14 cellular contexts compared by ENCODE assay signal in genomic region chr6:169786349-169786748, GRCh38. TPM values are rescaled to one million over a fixed set of nuclear protein-coding genes. Genes with fewer than 3 reads are reported as not detected.
DNase-seq lines count a peak whose midpoint lies in the region; ATAC-seq and TF ChIP-seq lines count a peak whose summit lies in the region.
"Had no signal": no experiment of that assay in that cellular context is flagged by ENCODE, and none has a peak within 500 bp of the region (broad histone marks: within the 10 kb centered on the region; RNA-seq: fewer than 3 reads in every experiment).

No MANE protein-coding gene starts in this region.

- peaks cover 19% of the 10 kb centered on the region in 2 experiments for H3K4me1 Mint-ChIP-seq in H9
- peaks cover 9% of the 10 kb centered on the region for H3K4me1 Mint-ChIP-seq in endodermal cell

- intact Hi-C loops in upper lobe of right lung (cut with DNase I), result no loop called here

- H4K20me1 ChIP-seq in H9 (ENCODE audit: control insufficient read depth, insufficient read depth, insufficient read length) (no peaks in the 10 kb centered on the region), osteoblast (ENCODE audit: insufficient read depth, low read length) (no peaks in the 10 kb centered on the region)

- H3K14ac ChIP-seq in H9 (ENCODE audit: insufficient read depth, low read length), result no peak overlapping the region

- H2BK120ac ChIP-seq in H9 (ENCODE audit: low read depth, low read length, poor library complexity, severe bottlenecking), result no peak overlapping the region

- H3K56ac ChIP-seq in H9 (ENCODE audit: insufficient read length, low read depth, low read length), result no peak overlapping the region

- peak; percentile 15 for DNase-seq in H9
- DNase-seq in endodermal cell, result peak; percentile 24
- peak; percentile 55 for DNase-seq in osteoblast (ENCODE audit: insufficient read length, low spot score, missing footprints)
- DNase-seq in upper lobe of right lung, result peak; percentile 10
- DNase-seq in ureter (ENCODE audit: low spot score), result no peak
- no peak for DNase-seq in NK-92 (lab: John Stamatoyannopoulos, UW; ENCODE audit: unreplicated experiment)
- DNase-seq in NCI-H1105 (lab: John Stamatoyannopoulos, UW), result no peak
- DNase-seq: C1 segment of cervical spinal cord, Calu3, DMS 273 treated with DMSO at 0.1 percent for 48 hours, HCEC 1CT, HFFc6 had no signal

- H3K4me3 Mint-ChIP-seq in H9, result no peak overlapping the region
- H3K4me3 Mint-ChIP-seq in endodermal cell, result no peak overlapping the region
- H3K4me3 Mint-ChIP-seq: B cell; CD4-positive, alpha-beta T cell; HFFc6 had no signal

- H3K36me3 ChIP-seq in endodermal cell (ENCODE audit: control insufficient read depth, insufficient read depth, low read length) (no peaks in the 10 kb centered on the region), osteoblast (ENCODE audit: insufficient read depth, low read length) (no peaks in the 10 kb centered on the region), upper lobe of right lung (no peaks in the 10 kb centered on the region)

- no peak overlapping the region for H4K8ac ChIP-seq in H9 (replicated peaks; ENCODE audit: insufficient read length, low read depth, low read length)

- H3K27me3 Mint-ChIP-seq in H9 (ENCODE audit: low read depth) (peaks cover 33% of the 10 kb centered on the region), endodermal cell (ENCODE audit: insufficient read depth) (peaks cover 20% of the 10 kb centered on the region)

- peaks cover 0 to 4% of the 10 kb centered on the region in 2 experiments; a peak in 1 of 5 replicates for H3K9me3 Mint-ChIP-seq in H9
- H3K9me3 Mint-ChIP-seq in endodermal cell, result peaks cover 2% of the 10 kb centered on the region
- H3K9me3 Mint-ChIP-seq: CD4-positive, alpha-beta T cell; HFFc6 had no signal

- H4K91ac ChIP-seq in H9 (ENCODE audit: insufficient read length, low read depth, low read length), result no peak overlapping the region

- peaks cover 8 to 17% (median 11%) of the 10 kb centered on the region in 3 experiments for H3K36me3 Mint-ChIP-seq in H9 (ENCODE audit: insufficient read depth in 1 of 3, low read depth in 3 of 3)
- H3K36me3 Mint-ChIP-seq in endodermal cell (ENCODE audit: low read depth), result peaks cover 14% of the 10 kb centered on the region

- no peak overlapping the region for H3K4ac ChIP-seq in H9 (ENCODE audit: low read depth, low read length)

- H2BK20ac ChIP-seq in H9 (ENCODE audit: low read depth, low read length, poor library complexity, severe bottlenecking), result no peak overlapping the region

- H3K9me3 ChIP-seq in H9 (ENCODE audit: control insufficient read depth, low read depth, low read length) (no peaks in the 10 kb centered on the region), endodermal cell (ENCODE audit: control insufficient read depth, low read length) (no peaks in the 10 kb centered on the region), osteoblast (ENCODE audit: low read depth, low read length) (no peaks in the 10 kb centered on the region), upper lobe of right lung (no peaks in the 10 kb centered on the region)

- no peak overlapping the region for H2BK15ac ChIP-seq in H9 (ENCODE audit: low read depth, low read length)

- no peak overlapping the region for H3T11ph ChIP-seq in H9 (ENCODE audit: low read length)

- H3K4me1 ChIP-seq in H9 (ENCODE audit: insufficient read depth, low read length) (no peaks in the 10 kb centered on the region), endodermal cell (ENCODE audit: control insufficient read depth, insufficient read depth, low read length) (peaks cover 4% of the 10 kb centered on the region), osteoblast (ENCODE audit: insufficient read depth, low read length) (peaks cover 6% of the 10 kb centered on the region), upper lobe of right lung (peaks cover 16% of the 10 kb centered on the region)

- H3K4me3 ChIP-seq in endodermal cell (ENCODE audit: low read length), result no peak overlapping the region
- no peak overlapping the region for H3K4me3 ChIP-seq in osteoblast (ENCODE audit: insufficient read depth, low read length)
- no peak overlapping the region for H3K4me3 ChIP-seq in upper lobe of right lung

- WGBS in H9 (ENCODE audit: extremely low coverage, insufficient read length, low lambda C conversion rate), result no CpG with 5 or more reads among the region's 5 CpGs
- 90 to 98% methylated on average over 5 of the region's 5 CpGs for WGBS in endodermal cell (ENCODE audit: insufficient coverage in 1 of 2, insufficient read length in 1 of 2), 2 experiments

- no peaks in the 10 kb centered on the region for H3K79me2 ChIP-seq in H9 (ENCODE audit: insufficient read depth, low read length)
- H3K79me2 ChIP-seq in osteoblast (ENCODE audit: insufficient read depth, low read length), result no peaks in the 10 kb centered on the region

- H3K18ac ChIP-seq in H9 (ENCODE audit: insufficient read length, low read depth, low read length), result no peak overlapping the region

- H2BK12ac ChIP-seq in H9 (ENCODE audit: insufficient read length, low read depth, low read length), result no peak overlapping the region

- H3K27ac ChIP-seq in H9 (ENCODE audit: insufficient read length, low read depth, low read length), result no peak overlapping the region
- no peak overlapping the region for H3K27ac ChIP-seq in endodermal cell (ENCODE audit: low read depth, low read length)
- H3K27ac ChIP-seq in osteoblast (ENCODE audit: low read depth, low read length), result no peak overlapping the region
- no peak overlapping the region for H3K27ac ChIP-seq in upper lobe of right lung

- no peak overlapping the region for H2AFZ ChIP-seq in H9 (ENCODE audit: low read length)
- no peak overlapping the region for H2AFZ ChIP-seq in osteoblast (ENCODE audit: low read length)

- no peak overlapping the region for H3K27ac Mint-ChIP-seq in H9
- H3K27ac Mint-ChIP-seq in endodermal cell, result no peak overlapping the region
- H3K27ac Mint-ChIP-seq: B cell; CD4-positive, alpha-beta T cell; HFFc6 had no signal

- H3K23me2 ChIP-seq in H9 (ENCODE audit: insufficient read length, low read depth, low read length, poor library complexity, severe bottlenecking), result peaks cover 4% of the 10 kb centered on the region

- no peak overlapping the region for H3K23ac ChIP-seq in H9 (ENCODE audit: insufficient read length, low read depth, low read length)

- H3K79me1 ChIP-seq in H9 (ENCODE audit: insufficient read depth, low read depth, low read length, poor library complexity, severe bottlenecking), result no peaks in the 10 kb centered on the region

- no peak overlapping the region for H2AK5ac ChIP-seq in H9 (ENCODE audit: insufficient read length, low read length)

- H2BK5ac ChIP-seq in H9 (ENCODE audit: insufficient read length, low read length), result no peak overlapping the region

- TF ChIP-seq CTCF in H9 (conservative IDR thresholded peaks at IDR 0.05), result no peak
- no peak for TF ChIP-seq CTCF in endodermal cell (conservative IDR thresholded peaks at IDR 0.05)
- TF ChIP-seq CTCF in osteoblast (IDR thresholded peaks at IDR 0.05; ENCODE audit: extremely low read depth, low read depth, low read length), result no peak
- no peak for TF ChIP-seq CTCF in upper lobe of right lung (IDR thresholded peaks at IDR 0.05)

- no peak overlapping the region for H4K5ac ChIP-seq in H9 (ENCODE audit: insufficient read length, low read depth, low read length)

- H3K4me2 ChIP-seq in H9 (ENCODE audit: insufficient read depth, insufficient read length, low read length) (no peak overlapping the region), osteoblast (ENCODE audit: insufficient read depth, low read length) (no peak overlapping the region)

- ATAC-seq in upper lobe of right lung, result no peak

- H3K9ac ChIP-seq in H9 (ENCODE audit: extremely low read depth, insufficient read length, low read length) (no peak overlapping the region), endodermal cell (ENCODE audit: extremely low read depth, low read length, poor library complexity, severe bottlenecking) (no peak overlapping the region)

- H3K27me3 ChIP-seq in H9 (ENCODE audit: insufficient read depth, low read length) (peaks cover 3% of the 10 kb centered on the region; the same call in 1 of the 2 replicates), endodermal cell (ENCODE audit: control insufficient read depth, insufficient read depth, low read length, poor library complexity, severe bottlenecking) (peaks cover 6% of the 10 kb centered on the region), osteoblast (ENCODE audit: insufficient read depth, low read length) (no peaks in the 10 kb centered on the region), upper lobe of right lung (no peaks in the 10 kb centered on the region)

RNA-seq across cellular contexts. Expression of gene ERMARD, which starts 34.9 kb away (rescaled TPM):
- total RNA-seq in H9 (2021) (11.7 and 13.6 TPM in 2 replicates), endodermal cell (10 to 100 TPM; 14.4 to 24.2 TPM), osteoblast (21.4 and 23.3 TPM in 2 replicates), upper lobe of right lung (25.6 TPM), ureter (35.6 TPM)
- polyA plus RNA-seq in endodermal cell (2013, experiment 1 of 2), result 25.8 TPM
- 21.8 TPM for polyA plus RNA-seq in endodermal cell (2013, experiment 2 of 2)

RNA-seq across cellular contexts. Expression of gene DYNLT2, which starts 35.0 kb away (rescaled TPM):
- 1.3 and 1.8 TPM in 2 replicates for total RNA-seq in H9 (2021)
- 1 to 10 TPM; 1.5 to 1.7 TPM for total RNA-seq in endodermal cell
- polyA plus RNA-seq in endodermal cell (2013, experiment 1 of 2), result 2.4 TPM
- 2.2 TPM for polyA plus RNA-seq in endodermal cell (2013, experiment 2 of 2)
- total RNA-seq in osteoblast, result 1.8 and 2.2 TPM in 2 replicates
- 1.2 TPM for total RNA-seq in upper lobe of right lung
- total RNA-seq in ureter, result 3.8 TPM

Comparison
In these comparisons a context has a peak if more than half of its experiments do, and no peak if none do; other contexts are left out.
1. DNase-seq: peak in H9 (single experiment), endodermal cell (single experiment), osteoblast (single experiment) and upper lobe of right lung (single experiment); none in ureter (single experiment), NK-92 (single experiment) and NCI-H1105 (single experiment).